In genomic region chr2:216551669-216552068, GRCh38 we compare ENCODE assay signal across 20 cellular contexts. TPM values are rescaled to one million over a fixed set of nuclear protein-coding genes. Genes with fewer than 3 reads are reported as not detected.
A peak's percentile ranks its signal among the peaks of the same experiment; 100 is the strongest.
DNase-seq lines count a peak whose midpoint lies in the region; ATAC-seq and TF ChIP-seq lines count a peak whose summit lies in the region.
"Had no signal": no experiment of that assay in that cellular context is flagged by ENCODE, and none has a peak within 500 bp of the region (broad histone marks: within the 10 kb centered on the region; RNA-seq: fewer than 3 reads in every experiment).

No MANE protein-coding gene starts in this region.

- TF ChIP-seq POLR2A in lower leg skin (IDR thresholded peaks at IDR 0.05) = no peak
- TF ChIP-seq POLR2A in ovary (IDR thresholded peaks at IDR 0.05) = no peak

- H3K4me1 ChIP-seq in adipocyte (ENCODE audit: control insufficient read depth, insufficient read depth, low read length) (peaks cover 35% of the 10 kb centered on the region), foreskin keratinocyte (peaks cover 41% of the 10 kb centered on the region), stomach smooth muscle (ENCODE audit: control insufficient read depth, insufficient read depth, low read length) (peaks cover 70% of the 10 kb centered on the region), ovary (ENCODE audit: insufficient read depth) (peaks cover 8% of the 10 kb centered on the region)
- H3K4me1 ChIP-seq: breast epithelium had no signal

- H3K27me3 Mint-ChIP-seq in HFFc6 (ENCODE audit: insufficient read depth) = peaks cover 4% of the 10 kb centered on the region; the same call in 1 of the 2 replicates

- H3K4me3 ChIP-seq in adipocyte (ENCODE audit: low read length) (no peak overlapping the region), stomach smooth muscle (ENCODE audit: low read length in 2 of 2) (no peak overlapping the region), lower leg skin (ENCODE audit: low read depth, poor library complexity, severe bottlenecking) (no peak overlapping the region), ovary (no peak overlapping the region)
- H3K4me3 ChIP-seq: breast epithelium, tibial nerve had no signal

- H3K36me3 ChIP-seq in adipocyte (ENCODE audit: control insufficient read depth, insufficient read depth, low read length, severe bottlenecking) (no peaks in the 10 kb centered on the region), stomach smooth muscle (ENCODE audit: control insufficient read depth in 2 of 2, insufficient read depth in 2 of 2, low read length in 2 of 2) (no peaks in the 10 kb centered on the region), ovary (no peaks in the 10 kb centered on the region)
- H3K36me3 ChIP-seq: breast epithelium, tibial nerve had no signal

- H3K9me3 ChIP-seq in adipocyte (ENCODE audit: control insufficient read depth, low read length) (no peaks in the 10 kb centered on the region), stomach smooth muscle (ENCODE audit: control insufficient read depth in 2 of 2, low read length in 2 of 2) (no peaks in the 10 kb centered on the region), ovary (no peaks in the 10 kb centered on the region)
- H3K9me3 ChIP-seq: breast epithelium, tibial nerve had no signal

- peak overlapping the region; percentile 19 for H3K27ac ChIP-seq in foreskin keratinocyte
- H3K27ac ChIP-seq in stomach smooth muscle (ENCODE audit: low read length) = peak overlapping the region; percentile 85
- no peak overlapping the region for H3K27ac ChIP-seq in ovary

- TF ChIP-seq EP300 in ovary (IDR thresholded peaks at IDR 0.05) = no peak

- intact Hi-C loops in lower leg skin (cut with DNase I; ENCODE audit: low total_unique reads) (no loop called here), ovary (cut with DNase I) (no loop called here)

- ATAC-seq in foreskin keratinocyte = peak; percentile 65
- ATAC-seq: activated CD8-positive, alpha-beta memory T cell treated with anti-CD3 and anti-CD28 coated beads, Interleukin-2, amount 10 ng/mL, durations not matched to agents 7 days and 5 days; naive thymus-derived CD8-positive, alpha-beta T cell; Panc1 had no signal

- H3K36me3 Mint-ChIP-seq in HFFc6 (ENCODE audit: low read depth) = no peaks in the 10 kb centered on the region
- H3K36me3 Mint-ChIP-seq: activated CD8-positive, alpha-beta memory T cell treated with anti-CD3 and anti-CD28 coated beads, Interleukin-2, amount 10 ng/mL, durations not matched to agents 7 days and 5 days; CD4-positive, CD25-positive, alpha-beta regulatory T cell; IgD-negative memory B cell; naive thymus-derived CD8-positive, alpha-beta T cell had no signal

- H3K9ac ChIP-seq in adipocyte (ENCODE audit: low read length) (no peak overlapping the region), stomach smooth muscle (ENCODE audit: low read length in 2 of 2) (no peak overlapping the region)

- TF ChIP-seq CTCF in HFFc6 (IDR thresholded peaks at IDR 0.05) (no peak), foreskin keratinocyte (conservative IDR thresholded peaks at IDR 0.05) (peak; percentile 3), lower leg skin (IDR thresholded peaks at IDR 0.05) (no peak), GM13977 (IDR thresholded peaks at IDR 0.05; ENCODE audit: extremely low read depth, insufficient read depth, missing control alignments) (no peak), ovary (IDR thresholded peaks at IDR 0.05) (no peak)

- H3K9me3 Mint-ChIP-seq in HFFc6 = no peaks in the 10 kb centered on the region
- H3K9me3 Mint-ChIP-seq: IgD-negative memory B cell; naive thymus-derived CD8-positive, alpha-beta T cell had no signal

- H3K27me3 ChIP-seq in adipocyte (replicated peaks; ENCODE audit: control insufficient read depth, insufficient read depth, low read length) (no peaks in the 10 kb centered on the region), foreskin keratinocyte (no peaks in the 10 kb centered on the region), stomach smooth muscle (ENCODE audit: control insufficient read depth in 1 of 2, insufficient read depth in 2 of 2, low read length in 2 of 2) (no peaks in the 10 kb centered on the region), ovary (no peaks in the 10 kb centered on the region)
- H3K27me3 ChIP-seq: breast epithelium, tibial nerve had no signal

- in situ Hi-C loops in GM13977 (cut with MboI; ENCODE audit: low pct_unique_long_range_greater_than_20kb, low sequenced_read_pairs, unreplicated experiment) = no loop called here

- peaks cover 70% of the 10 kb centered on the region for H3K4me1 Mint-ChIP-seq in HFFc6 (ENCODE audit: low read depth)
- H3K4me1 Mint-ChIP-seq: activated CD8-positive, alpha-beta memory T cell treated with anti-CD3 and anti-CD28 coated beads, Interleukin-2, amount 10 ng/mL, durations not matched to agents 7 days and 5 days; CD4-positive, CD25-positive, alpha-beta regulatory T cell; IgD-negative memory B cell had no signal

- DNase-seq in HFFc6 (no peak), adipocyte (ENCODE audit: low read depth) (peak; percentile 52), foreskin keratinocyte (peak in 1 of 2 donors; percentile 78), lower leg skin (ENCODE audit: low spot score in 2 of 2) (no peak), GM13977 (ENCODE audit: low spot score) (no peak), ovary (no peak)
- DNase-seq: activated CD8-positive, alpha-beta memory T cell treated with anti-CD3 and anti-CD28 coated beads, Interleukin-2, amount 10 ng/mL, durations not matched to agents 7 days and 5 days; CD4-positive, CD25-positive, alpha-beta regulatory T cell; GDM1; head of caudate nucleus; naive thymus-derived CD8-positive, alpha-beta T cell; NCI-H1092; NCI-H446 treated with DMSO at 0.1 percent for 48 hours; stimulated activated CD4-positive, alpha-beta T cell treated with anti-CD3 and anti-CD28 coated beads, Interleukin-2, amount 100 ng/mL, for 24 hours; T-helper 1 cell had no signal

- H3K27ac Mint-ChIP-seq in HFFc6 = peak overlapping the region; percentile 54
- H3K27ac Mint-ChIP-seq: activated CD8-positive, alpha-beta memory T cell treated with anti-CD3 and anti-CD28 coated beads, Interleukin-2, amount 10 ng/mL, durations not matched to agents 7 days and 5 days; CD4-positive, CD25-positive, alpha-beta regulatory T cell; naive thymus-derived CD8-positive, alpha-beta T cell had no signal

- WGBS in lower leg skin, 2 donors = 72 to 78% methylated on average over 4 of the region's 4 CpGs
- WGBS in ovary, 3 donors = 60 to 85% (median 70%) methylated on average over 4 of the region's 4 CpGs

- peak overlapping the region; percentile 11 for H3K4me3 Mint-ChIP-seq in HFFc6
- H3K4me3 Mint-ChIP-seq: activated CD8-positive, alpha-beta memory T cell treated with anti-CD3 and anti-CD28 coated beads, Interleukin-2, amount 10 ng/mL, durations not matched to agents 7 days and 5 days; CD4-positive, CD25-positive, alpha-beta regulatory T cell; IgD-negative memory B cell; naive thymus-derived CD8-positive, alpha-beta T cell had no signal

RNA-seq across cellular contexts. Expression of gene RPL37A, which starts 53.0 kb away (rescaled TPM):
- total RNA-seq in HFFc6 (2021; fragmentation: NEBNext Ultra II Directional; extraction: Animal tissue kit (Norgen Biotek cat#: 25700)) = 1,000 to 10,000 TPM; 1,992 to 3,122 (median 2,808) TPM
- 3,814 and 4,088 TPM in 2 replicates for total RNA-seq in foreskin keratinocyte
- polyA plus RNA-seq in foreskin keratinocyte = 5,509 and 5,859 TPM in 2 replicates
- 1,000 to 10,000 TPM; 1,765 to 2,628 (median 2,029) TPM for total RNA-seq in lower leg skin
- total RNA-seq in ovary = 1,000 to 10,000 TPM; 3,187 to 6,025 (median 4,762) TPM
- polyA plus RNA-seq in ovary = 1,000 to 10,000 TPM; 6,365 to 7,390 TPM

Comparison
In these comparisons a context has a peak if more than half of its experiments do, and no peak if none do; other contexts are left out.
1. H3K27ac ChIP-seq: peak in foreskin keratinocyte (single experiment) and stomach smooth muscle (single experiment); none in ovary (0 of 2).